8 cellular contexts compared by ENCODE assay signal in genomic region chr2:219205981-219206441, GRCh38. TPM values are rescaled to one million over a fixed set of nuclear protein-coding genes. Genes with fewer than 3 reads are reported as not detected.
DNase-seq lines count a peak whose midpoint lies in the region; ATAC-seq and TF ChIP-seq lines count a peak whose summit lies in the region.

No MANE protein-coding gene starts in this region.

- ATAC-seq in GM19023 (IDR thresholded peaks at IDR 0.05; ENCODE audit: unreplicated experiment) (peak; percentile 40), HG03066 (IDR thresholded peaks at IDR 0.05; ENCODE audit: low read depth, unreplicated experiment) (peak; percentile 37), memory B cell (ENCODE audit: low read depth) (peak; percentile 43), aorta (ENCODE audit: low FRiP score) (peak; percentile 6)

- H3K4me3 ChIP-seq in astrocyte of the cerebellum (ENCODE audit: low read depth, low read length) (peak overlapping the region; percentile 64), aorta (ENCODE audit: low read length in 2 of 2) (peak overlapping the region; percentile 12 to 55)

- WGBS in aorta, 2 donors: 11 to 12% methylated on average over 10 of the region's 10 CpGs

- in situ Hi-C loops in astrocyte of the cerebellum (cut with HindIII; ENCODE audit: low sequenced_read_pairs): no loop called here
- in situ Hi-C loops in GM13977 (cut with MboI; ENCODE audit: low pct_unique_long_range_greater_than_20kb, low sequenced_read_pairs, unreplicated experiment): loop anchor here (5.0 kb wide), 1 partner anchor 34 kb away; the partner anchor contains the start of gene SLC23A3

- no peaks in the 10 kb centered on the region for H3K27me3 Mint-ChIP-seq in memory B cell

- H3K27me3 ChIP-seq in aorta (ENCODE audit: control insufficient read depth in 1 of 2, insufficient read depth in 2 of 2, low read length in 1 of 2): no peaks in the 10 kb centered on the region

- peak overlapping the region; percentile 86 for H3K27ac Mint-ChIP-seq in memory B cell

- TF ChIP-seq CTCF in astrocyte of the cerebellum (IDR thresholded peaks at IDR 0.05; ENCODE audit: low read depth, low read length, missing control alignments) (no peak), GM13977 (IDR thresholded peaks at IDR 0.05; ENCODE audit: extremely low read depth, insufficient read depth, missing control alignments) (no peak)

- H3K4me3 Mint-ChIP-seq in memory B cell: peak overlapping the region; percentile 82

- DNase-seq in astrocyte of the cerebellum (ENCODE audit: low read depth) (no peak), memory B cell (ENCODE audit: low spot score in 2 of 2) (no peak), aorta (no peak), NOMO-1 treated with dmso at 0.1 percent for 144 hours (lab: John Stamatoyannopoulos, UW; ENCODE audit: unreplicated experiment) (no peak), GM13977 (ENCODE audit: low spot score) (no peak), NCI-H1930 (lab: John Stamatoyannopoulos, UW) (no peak)

- no peaks in the 10 kb centered on the region for H3K9me3 Mint-ChIP-seq in memory B cell

- intact Hi-C loops in aorta (cut with DNase I): loop anchor here in 1 of 2 donors (1.0 kb wide), 1 partner anchor 28 kb away; the partner anchor contains the start of gene RETREG2

- peaks cover 13% of the 10 kb centered on the region for H3K4me1 Mint-ChIP-seq in memory B cell

- no peaks in the 10 kb centered on the region for H3K4me1 ChIP-seq in aorta (ENCODE audit: control insufficient read depth in 1 of 2, insufficient read depth in 2 of 2, low read length in 2 of 2)

- H3K36me3 Mint-ChIP-seq in memory B cell: no peaks in the 10 kb centered on the region

- H3K27ac ChIP-seq in aorta (ENCODE audit: low read depth in 1 of 2, low read length in 2 of 2): peak overlapping the region; percentile 3 to 58

- H3K9me3 ChIP-seq in aorta (ENCODE audit: control insufficient read depth, low read length): no peaks in the 10 kb centered on the region

- H3K36me3 ChIP-seq in aorta (ENCODE audit: control insufficient read depth in 1 of 2, insufficient read depth in 2 of 2, low read length in 1 of 2): peaks cover 0 to 6% of the 10 kb centered on the region in 2 donors

RNA-seq across cellular contexts. Expression of gene ZFAND2B, which starts 0.6 kb away (rescaled TPM):
- total RNA-seq in aorta: 10 to 100 TPM; 40.7 to 43.6 TPM
- polyA plus RNA-seq in aorta: 10 to 100 TPM; 30.2 to 73.4 TPM

RNA-seq across cellular contexts. Expression of gene ABCB6, which starts 12.7 kb away (rescaled TPM):
- 10 to 100 TPM; 16.9 to 28.9 TPM for total RNA-seq in aorta
- 10 to 100 TPM; 16.5 to 72.5 TPM for polyA plus RNA-seq in aorta

RNA-seq across cellular contexts. Expression of gene ATG9A, which starts 23.4 kb away (rescaled TPM):
- total RNA-seq in aorta: 10 to 100 TPM; 33.9 to 36.3 TPM
- polyA plus RNA-seq in aorta: 10 to 100 TPM in 1 of 2 donors, 1 to 10 TPM in 1; 9.6 to 36.6 TPM

RNA-seq across cellular contexts. Expression of gene ANKZF1, which starts 23.6 kb away (rescaled TPM):
- total RNA-seq in aorta: 10 to 100 TPM; 21.4 to 55.9 TPM
- polyA plus RNA-seq in aorta: 100 to 1,000 TPM in 1 of 2 donors, 10 to 100 TPM in 1; 12.9 to 101 TPM

RNA-seq across cellular contexts. Expression of gene RETREG2, which starts 27.9 kb away (rescaled TPM):
- 10 to 100 TPM; 48.0 to 70.6 TPM for total RNA-seq in aorta
- 10 to 100 TPM; 19.3 to 44.2 TPM for polyA plus RNA-seq in aorta
